In genomic region chr11:69101100-69101791, GRCh38 we compare ENCODE assay signal across 9 cellular contexts. TPM values are rescaled to one million over a fixed set of nuclear protein-coding genes. Genes with fewer than 3 reads are reported as not detected.
A peak's percentile ranks its signal among the peaks of the same experiment; 100 is the strongest.
DNase-seq lines count a peak whose midpoint lies in the region; ATAC-seq, FAIRE-seq and TF ChIP-seq lines count a peak whose summit lies in the region.
"Had no signal": no experiment of that assay in that cellular context is flagged by ENCODE, and none has a peak within 500 bp of the region (broad histone marks: within the 10 kb centered on the region; RNA-seq: fewer than 3 reads in every experiment).

No MANE protein-coding gene starts in this region.

- H3K4me1 ChIP-seq in testis: no peaks in the 10 kb centered on the region

- no peak for TF ChIP-seq POLR2A in testis (IDR thresholded peaks at IDR 0.05)

- no peaks in the 10 kb centered on the region for H3K9me3 Mint-ChIP-seq in activated T-helper 2 cell treated with anti-CD3 and anti-CD28 coated beads, Interferon-gamma antibody, Interleukin-2, Interleukin-4, amounts not matched to agents 10 μg/mL and 5 μg/mL and 100 μg/mL, durations not matched to agents 14 hours and 24 hours and 36 hours

- H3K36me3 ChIP-seq in testis (ENCODE audit: low read depth, missing control alignments): no peaks in the 10 kb centered on the region

- H3K4me3 Mint-ChIP-seq in activated T-helper 2 cell treated with anti-CD3 and anti-CD28 coated beads, Interferon-gamma antibody, Interleukin-2, Interleukin-4, amounts not matched to agents 10 μg/mL and 5 μg/mL and 100 μg/mL, durations not matched to agents 14 hours and 24 hours and 36 hours (ENCODE audit: low read depth): no peak overlapping the region

- H3K36me3 Mint-ChIP-seq in activated T-helper 2 cell treated with anti-CD3 and anti-CD28 coated beads, Interferon-gamma antibody, Interleukin-2, Interleukin-4, amounts not matched to agents 10 μg/mL and 5 μg/mL and 100 μg/mL, durations not matched to agents 14 hours and 24 hours and 36 hours (ENCODE audit: low read depth): no peaks in the 10 kb centered on the region

- TF ChIP-seq CTCF in omental fat pad (IDR thresholded peaks at IDR 0.05) (peak in 2 of 3 donors; percentile 6 to 76), testis (IDR thresholded peaks at IDR 0.05) (peak; percentile 89 to 94 (median 89))

- H3K9me3 ChIP-seq in testis: no peaks in the 10 kb centered on the region

- no peaks in the 10 kb centered on the region for H3K27me3 Mint-ChIP-seq in activated T-helper 2 cell treated with anti-CD3 and anti-CD28 coated beads, Interferon-gamma antibody, Interleukin-2, Interleukin-4, amounts not matched to agents 10 μg/mL and 5 μg/mL and 100 μg/mL, durations not matched to agents 14 hours and 24 hours and 36 hours (ENCODE audit: low read depth)

- intact Hi-C loops in activated T-helper 2 cell treated with anti-CD3 and anti-CD28 coated beads, Interferon-gamma antibody, Interleukin-2, Interleukin-4, amounts not matched to agents 10 μg/mL and 5 μg/mL and 100 μg/mL, durations not matched to agents 14 hours and 24 hours and 36 hours (cut with micrococcal nuclease): loop anchor here (1.0 kb wide), 1 partner anchor 542 kb away; no protein-coding TSS in a partner anchor
- intact Hi-C loops in testis (cut with DNase I; ENCODE audit: low total_unique reads): no loop called here

- H3K4me3 ChIP-seq in testis: no peak overlapping the region

- no peaks in the 10 kb centered on the region for H3K4me1 Mint-ChIP-seq in activated T-helper 2 cell treated with anti-CD3 and anti-CD28 coated beads, Interferon-gamma antibody, Interleukin-2, Interleukin-4, amounts not matched to agents 10 μg/mL and 5 μg/mL and 100 μg/mL, durations not matched to agents 14 hours and 24 hours and 36 hours (ENCODE audit: low read depth)

- no peak overlapping the region for H3K27ac ChIP-seq in testis

- peak; percentile 74 for ATAC-seq in omental fat pad (ENCODE audit: low FRiP score)

- in situ Hi-C loops in G401 (cut with HindIII; ENCODE audit: low sequenced_read_pairs): loop anchor here (25.0 kb wide), 1 partner anchor 561 kb away; no protein-coding TSS in a partner anchor

- WGBS in testis, 2 donors: 32 to 41% methylated on average over 6 to 14 of the region's 14 CpGs

- no peak for FAIRE-seq in RCC 7860 (lab: Jason Lieb, UNC)

- no peaks in the 10 kb centered on the region for H3K27me3 ChIP-seq in testis

- DNase-seq in G401 (ENCODE audit: low spot score) (peak; percentile 74), HT-29 (ENCODE audit: low spot score) (peak; percentile 92), RCC 7860 (ENCODE audit: low spot score) (peak; percentile 60), fibroblast of the conjunctiva (ENCODE audit: low read depth) (peak; percentile 70), omental fat pad (ENCODE audit: low spot score) (no peak), testis (peak; percentile 65), NCI-H187 treated with DMSO at 0.1 percent for 48 hours (lab: John Stamatoyannopoulos, UW) (no peak)
- peak; percentile 52 for DNase-seq in activated T-helper 2 cell treated with anti-CD3 and anti-CD28 coated beads, Interferon-gamma antibody, Interleukin-2, Interleukin-4, amounts not matched to agents 10 μg/mL and 5 μg/mL and 100 μg/mL, durations not matched to agents 14 hours and 24 hours and 36 hours (ENCODE audit: low spot score)

- H3K27ac Mint-ChIP-seq in activated T-helper 2 cell treated with anti-CD3 and anti-CD28 coated beads, Interferon-gamma antibody, Interleukin-2, Interleukin-4, amounts not matched to agents 10 μg/mL and 5 μg/mL and 100 μg/mL, durations not matched to agents 14 hours and 24 hours and 36 hours: no peak overlapping the region

RNA-seq across cellular contexts. Expression of gene TPCN2, which starts 52.5 kb away (rescaled TPM):
- 13.2 and 17.2 TPM in 2 replicates for total RNA-seq in G401 (2014; rRNA removed; shearing (Covaris generic))
- total RNA-seq in HT-29 (2014; rRNA removed; shearing (Covaris generic)): 21.9 and 25.1 TPM in 2 replicates
- 19.1 and 20.0 TPM in 2 replicates for total RNA-seq in activated T-helper 2 cell treated with anti-CD3 and anti-CD28 coated beads, Interferon-gamma antibody, Interleukin-2, Interleukin-4, amounts not matched to agents 10 μg/mL and 5 μg/mL and 100 μg/mL, durations not matched to agents 14 hours and 24 hours and 36 hours
- total RNA-seq in omental fat pad (10 to 100 TPM; 11.8 to 23.3 (median 15.4) TPM), testis (10 to 100 TPM; 28.4 to 32.5 TPM)
- polyA plus RNA-seq in testis (ENCODE audit: insufficient read depth, low read depth, low replicate concordance): 12.9 TPM

RNA-seq across cellular contexts. Expression of gene SMIM38, which starts 54.5 kb away (rescaled TPM):
- not detected in 2 replicates for total RNA-seq in G401 (2014; rRNA removed; shearing (Covaris generic))
- not detected in 2 replicates for total RNA-seq in HT-29 (2014; rRNA removed; shearing (Covaris generic))
- 0.41 and 0.53 TPM in 2 replicates for total RNA-seq in activated T-helper 2 cell treated with anti-CD3 and anti-CD28 coated beads, Interferon-gamma antibody, Interleukin-2, Interleukin-4, amounts not matched to agents 10 μg/mL and 5 μg/mL and 100 μg/mL, durations not matched to agents 14 hours and 24 hours and 36 hours
- total RNA-seq in omental fat pad (1 to 10 TPM in 1 of 4 donors, under 1 TPM in 3; 0.69 to 1.6 (median 0.85) TPM), testis (1 to 10 TPM; 3.9 to 8.8 TPM)
- polyA plus RNA-seq in testis (ENCODE audit: insufficient read depth, low read depth, low replicate concordance): 3.3 TPM
- total RNA-seq: glomerular endothelial cell had no signal

Comparison
In these comparisons a context has a peak if more than half of its experiments do, and no peak if none do; other contexts are left out.
1. DNase-seq: peak in G401 (single experiment), HT-29 (single experiment), RCC 7860 (single experiment), activated T-helper 2 cell treated with anti-CD3 and anti-CD28 coated beads, Interferon-gamma antibody, Interleukin-2, Interleukin-4, amounts not matched to agents 10 μg/mL and 5 μg/mL and 100 μg/mL, durations not matched to agents 14 hours and 24 hours and 36 hours (single experiment), fibroblast of the conjunctiva (single experiment) and testis (single experiment); none in omental fat pad (single experiment) and NCI-H187 treated with DMSO at 0.1 percent for 48 hours (single experiment).